In the genomic region with DNA sequence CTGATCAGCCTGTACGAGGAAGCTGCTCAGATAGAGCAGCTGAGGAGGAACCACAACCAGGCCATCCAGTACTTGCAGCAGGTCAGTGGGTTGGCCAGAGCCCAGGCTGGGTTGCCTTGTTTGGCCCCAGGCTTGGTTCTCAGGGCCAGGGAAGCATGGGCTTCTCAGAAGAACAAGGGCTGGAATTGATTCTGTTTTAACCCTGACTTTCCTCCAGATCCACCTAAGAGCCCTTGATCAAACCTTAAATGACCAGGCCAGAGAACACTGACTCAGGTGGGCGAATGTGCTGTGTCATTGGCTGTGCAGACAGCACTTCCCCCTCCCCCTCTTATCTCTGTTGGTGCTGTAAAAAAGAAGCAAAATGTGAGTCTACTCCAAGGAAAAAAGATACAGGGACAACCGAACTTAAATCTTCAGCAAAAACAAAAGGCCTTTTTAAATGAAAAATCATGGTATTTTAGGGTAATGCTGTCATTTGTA, we compare ENCODE assay signal across 1 cellular context.
TF ChIP-seq lines count a peak whose summit lies in the region.

No MANE protein-coding gene starts in this region.

TF ChIP-seq in HEK293, 187 proteins besides CTCF, POLR2A, EP300 and RAD21 (continued from another document):
- TF ChIP-seq ZNF394 (tag by site-specific recombination; IDR thresholded peaks at IDR 0.05; ENCODE audit: borderline replicate concordance) (no peak), ZNF785 (tag by site-specific recombination; IDR thresholded peaks at IDR 0.05) (no peak)
- TF ChIP-seq, protein P1, sequence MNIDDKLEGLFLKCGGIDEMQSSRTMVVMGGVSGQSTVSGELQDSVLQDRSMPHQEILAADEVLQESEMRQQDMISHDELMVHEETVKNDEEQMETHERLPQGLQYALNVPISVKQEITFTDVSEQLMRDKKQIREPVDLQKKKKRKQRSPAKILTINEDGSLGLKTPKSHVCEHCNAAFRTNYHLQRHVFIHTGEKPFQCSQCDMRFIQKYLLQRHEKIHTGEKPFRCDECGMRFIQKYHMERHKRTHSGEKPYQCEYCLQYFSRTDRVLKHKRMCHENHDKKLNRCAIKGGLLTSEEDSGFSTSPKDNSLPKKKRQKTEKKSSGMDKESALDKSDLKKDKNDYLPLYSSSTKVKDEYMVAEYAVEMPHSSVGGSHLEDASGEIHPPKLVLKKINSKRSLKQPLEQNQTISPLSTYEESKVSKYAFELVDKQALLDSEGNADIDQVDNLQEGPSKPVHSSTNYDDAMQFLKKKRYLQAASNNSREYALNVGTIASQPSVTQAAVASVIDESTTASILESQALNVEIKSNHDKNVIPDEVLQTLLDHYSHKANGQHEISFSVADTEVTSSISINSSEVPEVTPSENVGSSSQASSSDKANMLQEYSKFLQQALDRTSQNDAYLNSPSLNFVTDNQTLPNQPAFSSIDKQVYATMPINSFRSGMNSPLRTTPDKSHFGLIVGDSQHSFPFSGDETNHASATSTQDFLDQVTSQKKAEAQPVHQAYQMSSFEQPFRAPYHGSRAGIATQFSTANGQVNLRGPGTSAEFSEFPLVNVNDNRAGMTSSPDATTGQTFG (tag by site-specific recombination; IDR thresholded peaks at IDR 0.05; ENCODE audit: borderline replicate concordance), result no peak
